In genomic region chr6:54071941-54072340, GRCh38 we compare ENCODE assay signal across 2 cellular contexts.
TF ChIP-seq lines count a peak whose summit lies in the region.

No MANE protein-coding gene starts in this region.

TF ChIP-seq in HepG2, 621 proteins besides CTCF, POLR2A, EP300 and RAD21:
- TF ChIP-seq FUBP1 (CRISPR knock-in tag; IDR thresholded peaks at IDR 0.05; ENCODE audit: borderline replicate concordance) (no peak), ZNF350 (CRISPR knock-in tag; IDR thresholded peaks at IDR 0.05; ENCODE audit: borderline replicate concordance, low read depth) (no peak), ZMAT3 (CRISPR knock-in tag; conservative IDR thresholded peaks at IDR 0.05) (no peak), ZNF672 (CRISPR knock-in tag; IDR thresholded peaks at IDR 0.05) (no peak)

TF ChIP-seq in H1, 55 proteins besides CTCF, POLR2A, EP300 and RAD21:
- TF ChIP-seq CBX5 (IDR thresholded peaks at IDR 0.05; ENCODE audit: low read depth, low read length) (no peak), GTF2F1 (IDR thresholded peaks at IDR 0.05; ENCODE audit: borderline replicate concordance, low read depth, low read length) (no peak), CBX8 (IDR thresholded peaks at IDR 0.05; ENCODE audit: borderline replicate concordance, low read depth, low read length) (no peak), SP4 (IDR thresholded peaks at IDR 0.05; ENCODE audit: low read length) (no peak), BACH1 (IDR thresholded peaks at IDR 0.05; ENCODE audit: low read length) (0 out of 2 replicates have a peak, but pooled peaks have one; percentile 24)
